ENCODE assay signal across 18 cellular contexts in the genomic region with DNA sequence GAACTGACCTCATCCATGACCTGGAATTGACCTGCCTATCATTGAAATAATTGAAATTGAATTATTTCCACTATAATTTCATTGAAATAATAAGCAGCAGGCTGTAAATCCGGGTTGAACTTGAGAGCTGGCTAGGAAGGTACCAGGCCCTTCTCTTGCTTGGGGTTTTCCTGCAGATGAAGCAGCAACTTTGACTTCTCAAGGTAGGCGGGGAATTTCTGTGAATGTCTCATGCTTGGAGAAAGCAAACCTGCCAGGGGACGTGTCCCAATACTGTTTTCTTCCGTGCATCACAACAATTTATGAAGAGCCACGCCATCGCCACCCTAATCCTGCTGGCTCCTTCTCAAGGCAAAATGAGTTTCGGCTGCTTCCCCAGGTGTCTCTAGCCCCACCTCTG.
DNase-seq lines count a peak whose midpoint lies in the region; ATAC-seq, FAIRE-seq and TF ChIP-seq lines count a peak whose summit lies in the region.
"Had no signal": no experiment of that assay in that cellular context is flagged by ENCODE, and none has a peak within 500 bp of the region (broad histone marks: within the 10 kb centered on the region; RNA-seq: fewer than 3 reads in every experiment).

No MANE protein-coding gene starts in this region.

- TF ChIP-seq POLR2A in H1 (IDR thresholded peaks at IDR 0.05; ENCODE audit: control extremely low read depth in 1 of 2, low read depth in 2 of 2, low read length in 2 of 2) (no peak), suprapubic skin (IDR thresholded peaks at IDR 0.05) (no peak)

- no peak overlapping the region for H3K18ac ChIP-seq in H1 (ENCODE audit: extremely low read depth, low read length)

- H3K9me3 ChIP-seq in H1 (ENCODE audit: insufficient read depth in 2 of 2, low read depth in 1 of 2, low read length in 1 of 2): peaks cover 0 to 3% of the 10 kb centered on the region in 2 experiments; a peak in 1 of 4 replicates
- no peaks in the 10 kb centered on the region for H3K9me3 ChIP-seq in keratinocyte (ENCODE audit: control insufficient read depth, low read depth, low read length)
- no peaks in the 10 kb centered on the region for H3K9me3 ChIP-seq in suprapubic skin
- H3K9me3 ChIP-seq: HAP-1 had no signal

- DNase-seq in H1 (ENCODE audit: low read depth in 1 of 2, low spot score in 2 of 2): no peak
- DNase-seq in keratinocyte (ENCODE audit: low read depth, low spot score): no peak
- DNase-seq in suprapubic skin (ENCODE audit: low spot score in 2 of 2): no peak
- DNase-seq in RKO (ENCODE audit: low spot score): no peak
- no peak for DNase-seq in HFFc6
- DNase-seq: C1 segment of cervical spinal cord; Calu3; CD4-positive, alpha-beta memory T cell; COR-L47; DMS53; DMS79 treated with DMSO at 0.1 percent for 48 hours; GF-D8 had no signal

- POLR2A ChIA-PET in H1 (lab: Charles Lee; ENCODE audit: partially characterized antibody): no interaction called here

- H3K4me2 ChIP-seq in H1 (ENCODE audit: insufficient read depth in 1 of 2, low read depth in 2 of 2, low read length in 2 of 2) (no peak overlapping the region), keratinocyte (ENCODE audit: control insufficient read depth, extremely low read depth, insufficient read depth, low read depth, low read length) (no peak overlapping the region)
- H3K4me2 ChIP-seq: GM23338 had no signal

- no peak overlapping the region for H3K14ac ChIP-seq in H1 (ENCODE audit: insufficient read length)

- CTCF ChIA-PET in H1 (lab: Charles Lee; ENCODE audit: partially characterized antibody): interaction anchor here (1.0 kb wide), 1 partner anchor 11 kb away, joined by 3 read pairs; no protein-coding TSS in a partner anchor

- H3K4me1 ChIP-seq in H1 (replicated peaks in 1 of 4; ENCODE audit: control insufficient read depth in 3 of 4, insufficient read depth in 4 of 4, low read length in 3 of 4): no peaks in the 10 kb centered on the region
- peaks cover 69% of the 10 kb centered on the region for H3K4me1 ChIP-seq in keratinocyte (ENCODE audit: control insufficient read depth, extremely low read depth, insufficient read depth, low read length)
- H3K4me1 ChIP-seq in suprapubic skin: peaks cover 39% of the 10 kb centered on the region
- H3K4me1 ChIP-seq: HAP-1 had no signal

- no peak overlapping the region for H4K5ac ChIP-seq in H1 (ENCODE audit: insufficient read length, low read depth, low read length)

- H2BK12ac ChIP-seq in H1 (ENCODE audit: low read depth, low read length): no peak overlapping the region

- peaks cover 19% of the 10 kb centered on the region for H3K27me3 Mint-ChIP-seq in HFFc6 (ENCODE audit: insufficient read depth)

- H3K4me3 Mint-ChIP-seq in HFFc6: no peak overlapping the region
- H3K4me3 Mint-ChIP-seq: CD4-positive, alpha-beta memory T cell; GM23338 had no signal

- peaks cover 6% of the 10 kb centered on the region; the same call in 1 of the 2 replicates for H3K4me1 Mint-ChIP-seq in HFFc6 (ENCODE audit: low read depth)

- H3K23me2 ChIP-seq in H1 (ENCODE audit: low read depth, low read length): no peaks in the 10 kb centered on the region

- no peak overlapping the region for H3K9ac ChIP-seq in H1 (replicated peaks in 1 of 4; ENCODE audit: extremely low read depth in 1 of 4, low read depth in 3 of 4, low read length in 3 of 4)
- H3K9ac ChIP-seq in keratinocyte (ENCODE audit: control insufficient read depth, extremely low read depth, insufficient read depth, low read length): no peak overlapping the region

- H2BK5ac ChIP-seq in H1 (ENCODE audit: low read depth, low read length): no peak overlapping the region

- H4K20me1 ChIP-seq in H1 (replicated peaks in 1 of 2; ENCODE audit: control insufficient read depth in 1 of 2, insufficient read depth in 2 of 2, low read length in 2 of 2) (no peaks in the 10 kb centered on the region), keratinocyte (ENCODE audit: control insufficient read depth, extremely low read depth, insufficient read depth, low read length) (no peaks in the 10 kb centered on the region)

- H2AK5ac ChIP-seq in H1 (ENCODE audit: low read depth, low read length): no peak overlapping the region

- H4K91ac ChIP-seq in H1 (replicated peaks; ENCODE audit: insufficient read length, low read length): no peak overlapping the region

- H2BK15ac ChIP-seq in H1 (ENCODE audit: low read length): no peak overlapping the region

- H3K4ac ChIP-seq in H1 (replicated peaks; ENCODE audit: insufficient read length, low read depth, low read length): no peak overlapping the region

- TF ChIP-seq EP300 in H1 (IDR thresholded peaks at IDR 0.05; ENCODE audit: borderline replicate concordance in 1 of 2, low read depth in 2 of 2, low read length in 2 of 2) (no peak), suprapubic skin (IDR thresholded peaks at IDR 0.05) (no peak)

- no peaks in the 10 kb centered on the region for H3K9me1 ChIP-seq in keratinocyte (ENCODE audit: control insufficient read depth, extremely low read depth, insufficient read depth, low read length)

- H3K27ac Mint-ChIP-seq in HFFc6: no peak overlapping the region
- H3K27ac Mint-ChIP-seq: CD4-positive, alpha-beta memory T cell; GM23338 had no signal

- H2AFZ ChIP-seq in H1 (ENCODE audit: low read length): no peak overlapping the region
- H2AFZ ChIP-seq in keratinocyte (ENCODE audit: control insufficient read depth, low read length): peak overlapping the region; percentile 8
- H2AFZ ChIP-seq: GM23338 had no signal

- no peaks in the 10 kb centered on the region for H3K9me3 Mint-ChIP-seq in HFFc6
- H3K9me3 Mint-ChIP-seq: GM23338 had no signal

- H2BK120ac ChIP-seq in H1 (replicated peaks; ENCODE audit: low read depth, low read length): no peak overlapping the region

- H3K27ac ChIP-seq in H1 (ENCODE audit: low read depth, low read length) (no peak overlapping the region), keratinocyte (ENCODE audit: control insufficient read depth, insufficient read depth, low read length) (peak overlapping the region; percentile 84), suprapubic skin (peak overlapping the region; percentile 81)

- FAIRE-seq in H1 (lab: Jason Lieb, UNC): no peak
- no peak for FAIRE-seq in keratinocyte (lab: Jason Lieb, UNC)
- FAIRE-seq: GM12891, GM18507, H54 had no signal

- no peak for TF ChIP-seq CTCF in H1 (IDR thresholded peaks at IDR 0.05; ENCODE audit: control extremely low read depth in 1 of 3, insufficient read depth in 1 of 3, low read depth in 1 of 3, low read length in 3 of 3)
- no peak for TF ChIP-seq CTCF in keratinocyte (optimal IDR thresholded peaks at IDR 0.05 in 1 of 3, IDR thresholded peaks at IDR 0.05 in 1 of 3, conservative IDR thresholded peaks at IDR 0.05 in 1 of 3; ENCODE audit: extremely low read depth in 1 of 3, insufficient read depth in 2 of 3, low read length in 3 of 3)
- no peak for TF ChIP-seq CTCF in suprapubic skin (IDR thresholded peaks at IDR 0.05)
- no peak for TF ChIP-seq CTCF in HFFc6 (IDR thresholded peaks at IDR 0.05)

- no peak overlapping the region for H3K4me3 ChIP-seq in H1 (ENCODE audit: extremely low read depth in 1 of 4, insufficient read depth in 2 of 4, low read depth in 3 of 4, low read length in 4 of 4)
- no peak overlapping the region for H3K4me3 ChIP-seq in keratinocyte (ENCODE audit: control insufficient read depth in 2 of 3, extremely low read depth in 1 of 3, insufficient read depth in 2 of 3, low read depth in 1 of 3, low read length in 3 of 3)
- no peak overlapping the region for H3K4me3 ChIP-seq in suprapubic skin
- H3K4me3 ChIP-seq: GM23338, HAP-1 had no signal

- no peak for TF ChIP-seq RAD21 in H1 (IDR thresholded peaks at IDR 0.05 in 1 of 2, conservative IDR thresholded peaks at IDR 0.05 in 1 of 2; ENCODE audit: low read depth in 2 of 2, low read length in 2 of 2)

- H3K36me3 ChIP-seq in H1 (ENCODE audit: control insufficient read depth in 2 of 4, insufficient read depth in 4 of 4, low read length in 3 of 4) (no peaks in the 10 kb centered on the region), keratinocyte (ENCODE audit: control insufficient read depth in 2 of 2, extremely low read depth in 1 of 2, insufficient read depth in 2 of 2, low read length in 2 of 2) (no peaks in the 10 kb centered on the region), suprapubic skin (no peaks in the 10 kb centered on the region)
- H3K36me3 ChIP-seq: HAP-1 had no signal

- no peak for ATAC-seq in GM21619 (IDR thresholded peaks at IDR 0.05; ENCODE audit: unreplicated experiment)
- ATAC-seq: GM23338 had no signal

- H3K56ac ChIP-seq in H1 (replicated peaks; ENCODE audit: insufficient read length, low read depth, low read length): no peak overlapping the region

- dilution Hi-C loops in keratinocyte (cut with MboI; ENCODE audit: extremely low pct_ligation_motif_present, low sequenced_read_pairs): no loop called here

- peak overlapping the region; percentile 14; the same call in 1 of the 2 replicates for H4K8ac ChIP-seq in H1 (ENCODE audit: extremely low read depth, insufficient read depth, low read length)

- 93% methylated on average over 7 of the region's 7 CpGs; no CpG with 5 or more reads in 1 of the 2 experiments for WGBS in H1 (ENCODE audit: extremely low coverage in 1 of 2, insufficient coverage in 1 of 2, insufficient read length in 1 of 2, insufficient replicate concordance in 2 of 2, low coverage in 1 of 2, low lambda C conversion rate in 2 of 2, missing lambda C conversion rate in 1 of 2), 2 experiments
- 72% methylated on average over 7 of the region's 7 CpGs for WGBS in suprapubic skin

- H3K36me3 Mint-ChIP-seq in HFFc6 (ENCODE audit: low read depth): no peaks in the 10 kb centered on the region
- H3K36me3 Mint-ChIP-seq: CD4-positive, alpha-beta memory T cell had no signal

- H2BK20ac ChIP-seq in H1 (ENCODE audit: low read length): no peak overlapping the region

- H3K23ac ChIP-seq in H1 (ENCODE audit: insufficient read length): no peak overlapping the region

- H3K79me2 ChIP-seq in H1 (ENCODE audit: control insufficient read depth in 1 of 2, insufficient read depth in 2 of 2, low read length in 2 of 2) (no peaks in the 10 kb centered on the region), keratinocyte (ENCODE audit: control insufficient read depth, insufficient read depth, low read length) (no peaks in the 10 kb centered on the region)

- no peaks in the 10 kb centered on the region for H3K79me1 ChIP-seq in H1 (ENCODE audit: low read depth, low read length)

- H3K27me3 ChIP-seq in H1 (replicated peaks in 1 of 4; ENCODE audit: control insufficient read depth in 3 of 4, extremely low read depth in 1 of 4, insufficient read depth in 3 of 4, low read length in 3 of 4): no peaks in the 10 kb centered on the region
- H3K27me3 ChIP-seq in keratinocyte (ENCODE audit: control insufficient read depth, extremely low read depth, insufficient read depth, low read length): no peaks in the 10 kb centered on the region
- H3K27me3 ChIP-seq in suprapubic skin: no peaks in the 10 kb centered on the region

TF ChIP-seq in H1, 55 proteins besides CTCF, POLR2A, EP300 and RAD21 (continues in another document):
- TF ChIP-seq FOSL1 (IDR thresholded peaks at IDR 0.05; ENCODE audit: insufficient read depth, low read depth, low read length) (no peak), JUND (IDR thresholded peaks at IDR 0.05; ENCODE audit: low read length) (no peak)
